9 cellular contexts compared by ENCODE assay signal in the genomic region with DNA sequence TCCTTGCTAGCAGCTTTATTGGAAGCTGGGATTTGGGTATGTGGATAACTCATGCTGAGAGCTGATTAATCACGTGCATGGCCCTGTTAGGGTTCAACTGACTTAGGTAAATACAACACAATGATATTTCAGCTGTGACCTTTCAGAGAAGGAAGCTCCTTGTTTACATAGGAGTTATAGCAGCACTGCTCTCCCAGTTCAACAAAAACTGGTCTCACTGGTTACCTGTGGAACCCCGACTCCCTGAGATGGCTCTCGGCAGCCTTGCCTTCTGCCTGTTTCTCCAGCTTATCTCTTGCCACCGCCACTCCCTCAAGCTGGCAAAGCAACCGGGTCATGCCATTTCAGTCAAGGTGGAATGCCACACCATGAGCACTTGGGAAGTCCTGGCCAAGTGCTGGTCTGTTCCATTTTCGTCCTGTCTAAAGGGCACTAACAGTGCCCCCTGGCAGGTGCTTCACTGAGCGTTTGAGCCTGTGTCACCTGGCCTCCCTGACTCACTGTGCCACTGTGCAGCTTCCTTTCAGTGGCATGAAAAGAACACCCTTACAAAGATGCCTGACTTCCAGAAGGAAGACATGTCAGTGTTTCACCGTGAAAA. TPM values are rescaled to one million over a fixed set of nuclear protein-coding genes. Genes with fewer than 3 reads are reported as not detected.
DNase-seq lines count a peak whose midpoint lies in the region; ATAC-seq and TF ChIP-seq lines count a peak whose summit lies in the region.
"Had no signal": no experiment of that assay in that cellular context is flagged by ENCODE, and none has a peak within 500 bp of the region (broad histone marks: within the 10 kb centered on the region; RNA-seq: fewer than 3 reads in every experiment).

No MANE protein-coding gene starts in this region.

- H3K79me2 ChIP-seq in PC-9 (ENCODE audit: low read depth) = no peaks in the 10 kb centered on the region

- peak overlapping the region; percentile 37; the same call in 1 of the 2 replicates for H3K4me3 ChIP-seq in PC-9
- no peak overlapping the region for H3K4me3 ChIP-seq in stomach
- H3K4me3 ChIP-seq in gastroesophageal sphincter = no peak overlapping the region
- H3K4me3 ChIP-seq: SJSA1 had no signal

- TF ChIP-seq POLR2A in stomach (IDR thresholded peaks at IDR 0.05) (no peak), gastroesophageal sphincter (IDR thresholded peaks at IDR 0.05) (no peak)

- H4K20me1 ChIP-seq in PC-9 (ENCODE audit: insufficient read depth) = no peaks in the 10 kb centered on the region

- H3F3A ChIP-seq in PC-9 (ENCODE audit: insufficient read depth, low read depth) = peaks cover 30% of the 10 kb centered on the region

- H3K27ac ChIP-seq in PC-9 (peak overlapping the region; percentile 60), stomach (peak overlapping the region; percentile 17 to 77 (median 65)), gastroesophageal sphincter (peak overlapping the region in 1 of 4 donors; percentile 14)
- H3K27ac ChIP-seq: KMS-11, SJSA1 had no signal

- no peak overlapping the region; the same call in 1 of the 2 replicates for H2AFZ ChIP-seq in PC-9

- BruUV-seq in PC-9 (replicated peaks; lab: Mats Ljungman, UMichigan) = no TSS peak

- POLR2A ChIA-PET in PC-9 (lab: Charles Lee; ENCODE audit: unreplicated experiment) = interaction anchor here (0.6 to 0.7 kb wide), 3 partner anchors 14 to 1376 kb away, joined by 4 to 5 read pairs (median 5); no protein-coding TSS in a partner anchor

- DNase-seq in LoVo (ENCODE audit: low spot score) = peak; percentile 58
- peak; percentile 81 to 93 for DNase-seq in PC-9
- peak; percentile 30 for DNase-seq in left cardiac atrium
- DNase-seq in stomach = peak; percentile 90
- no peak for DNase-seq in COLO829 (ENCODE audit: low spot score)
- no peak for DNase-seq in EL

- CTCF ChIA-PET in PC-9 (lab: Charles Lee) = interaction anchor here (0.6 to 1.1 kb wide), 2 partner anchors 15 to 47 kb away, joined by 3 to 5 read pairs; no protein-coding TSS in a partner anchor

- ATAC-seq in left cardiac atrium (peak; percentile 67 to 74), gastroesophageal sphincter (no peak)

- TF ChIP-seq CTCF in PC-9 (conservative IDR thresholded peaks at IDR 0.05) (no peak), stomach (IDR thresholded peaks at IDR 0.05) (peak in 1 of 7 experiments; percentile 25), gastroesophageal sphincter (IDR thresholded peaks at IDR 0.05) (no peak)

- no peaks in the 10 kb centered on the region for H3K9me2 ChIP-seq in PC-9 (ENCODE audit: insufficient read depth)

- intact Hi-C loops in PC-9 (cut with micrococcal nuclease; ENCODE audit: unreplicated experiment) = loop anchor here (1.0 to 2.0 kb wide), 3 partner anchors 15 to 32 kb away; partner anchors contain the start of gene DOP1B
- intact Hi-C loops in left cardiac atrium (cut with DNase I) = no loop called here
- intact Hi-C loops in stomach (cut with DNase I; ENCODE audit: low total_unique reads) = no loop called here

- peaks cover 50% of the 10 kb centered on the region for H3K4me1 ChIP-seq in PC-9 (replicated peaks; ENCODE audit: insufficient read depth)
- peaks cover 19 to 52% (median 37%) of the 10 kb centered on the region in 4 donors for H3K4me1 ChIP-seq in stomach
- H3K4me1 ChIP-seq in gastroesophageal sphincter = peaks cover 0 to 19% (median 0%) of the 10 kb centered on the region in 3 donors
- H3K4me1 ChIP-seq: SJSA1 had no signal

- TF ChIP-seq EP300 in stomach (IDR thresholded peaks at IDR 0.05) (no peak), gastroesophageal sphincter (IDR thresholded peaks at IDR 0.05) (no peak)

- H3K27me3 ChIP-seq in PC-9 (ENCODE audit: insufficient read depth, low read depth) = no peaks in the 10 kb centered on the region
- no peaks in the 10 kb centered on the region for H3K27me3 ChIP-seq in stomach
- H3K27me3 ChIP-seq in gastroesophageal sphincter = no peaks in the 10 kb centered on the region
- H3K27me3 ChIP-seq: SJSA1 had no signal

- H3K36me3 ChIP-seq in PC-9 (ENCODE audit: low read depth) (no peaks in the 10 kb centered on the region), stomach (peaks cover 2 to 17% (median 11%) of the 10 kb centered on the region in 4 donors), gastroesophageal sphincter (peaks cover 0 to 5% of the 10 kb centered on the region in 2 donors)
- H3K36me3 ChIP-seq: SJSA1 had no signal

- H3K4me2 ChIP-seq in PC-9 = peak overlapping the region; percentile 71
- H3K4me2 ChIP-seq: KMS-11 had no signal

- 27 to 47% (median 40%) methylated on average over 8 of the region's 8 CpGs for WGBS in stomach, 5 donors
- WGBS in gastroesophageal sphincter (ENCODE audit: low coverage in 1 of 2), 2 donors = 49 to 58% methylated on average over 4 to 6 of the region's 8 CpGs

- no peaks in the 10 kb centered on the region for H3K9me3 ChIP-seq in PC-9 (ENCODE audit: insufficient read depth, low read depth)
- H3K9me3 ChIP-seq in stomach = no peaks in the 10 kb centered on the region
- no peaks in the 10 kb centered on the region for H3K9me3 ChIP-seq in gastroesophageal sphincter
- H3K9me3 ChIP-seq: SJSA1 had no signal

RNA-seq across cellular contexts. Expression of gene DOP1B, which starts 31.6 kb away (rescaled TPM):
- total RNA-seq in PC-9 (2021) (14.7 and 15.1 TPM in 2 replicates), left cardiac atrium (1 to 10 TPM; 6.5 to 7.0 TPM), stomach (10 to 100 TPM; 33.8 to 63.2 (median 49.2) TPM), gastroesophageal sphincter (10 to 100 TPM in 2 of 4 donors, 1 to 10 TPM in 2; 7.2 to 12.0 (median 10.4) TPM)
- polyA plus RNA-seq in stomach = 10 to 100 TPM in 1 of 3 donors, 1 to 10 TPM in 2; 4.1 to 16.5 (median 4.6) TPM

RNA-seq across cellular contexts. Expression of gene CBR3, which starts 53.3 kb away (rescaled TPM):
- total RNA-seq in PC-9 (2021) = 20.1 and 23.6 TPM in 2 replicates
- total RNA-seq in left cardiac atrium = 1 to 10 TPM; 4.9 to 7.5 TPM
- 10 to 100 TPM in 1 of 5 donors, 1 to 10 TPM in 2, not detected in 2; 1.1 to 10.7 (median 4.7) TPM for total RNA-seq in stomach
- polyA plus RNA-seq in stomach = 10 to 100 TPM in 1 of 3 donors, 1 to 10 TPM in 2; 4.4 to 32.8 (median 6.4) TPM
- total RNA-seq in gastroesophageal sphincter = 10 to 100 TPM in 3 of 4 donors, 1 to 10 TPM in 1; 9.6 to 20.9 (median 14.0) TPM

Comparison
In these comparisons a context has a peak if more than half of its experiments do, and no peak if none do; other contexts are left out.
1. DNase-seq: peak in LoVo (single experiment), PC-9 (2 of 2), left cardiac atrium (single experiment) and stomach (single experiment); none in COLO829 (single experiment) and EL (single experiment).